In genomic region chr19:460877-461609, GRCh38 we compare ENCODE assay signal across 9 cellular contexts. TPM values are rescaled to one million over a fixed set of nuclear protein-coding genes. Genes with fewer than 3 reads are reported as not detected.
DNase-seq lines count a peak whose midpoint lies in the region; ATAC-seq and TF ChIP-seq lines count a peak whose summit lies in the region.
"Had no signal": no experiment of that assay in that cellular context is flagged by ENCODE, and none has a peak within 500 bp of the region (broad histone marks: within the 10 kb centered on the region; RNA-seq: fewer than 3 reads in every experiment).

Gene SHC2 (minus strand): TSS chr19:461033. CDS start chr19:460996, 37 bp downstream.

- H3K36me3 Mint-ChIP-seq in WTC11 = no peaks in the 10 kb centered on the region

- peak within 1 kb of the TSS; percentile 63 to 66 for H3K4me3 ChIP-seq in HCT116 (replicated peaks in 1 of 2; ENCODE audit: low read depth in 1 of 2, low read length in 2 of 2)
- peak within 1 kb of the TSS; percentile 65 to 96 (median 84) for H3K4me3 ChIP-seq in heart right ventricle
- H3K4me3 ChIP-seq in psoas muscle = peak within 1 kb of the TSS; percentile 73

- peaks cover 35% of the 10 kb centered on the region for H3K27me3 Mint-ChIP-seq in WTC11 (ENCODE audit: low read depth)

- no peaks in the 10 kb centered on the region for H3K9me3 ChIP-seq in HCT116 (ENCODE audit: control insufficient read depth in 1 of 2, insufficient read depth in 1 of 2, low read depth in 1 of 2, low read length in 2 of 2)
- no peaks in the 10 kb centered on the region for H3K9me3 ChIP-seq in heart right ventricle
- no peaks in the 10 kb centered on the region for H3K9me3 ChIP-seq in psoas muscle

- no peaks in the 10 kb centered on the region for H3K79me2 ChIP-seq in HCT116 (ENCODE audit: insufficient read depth, low read length)

- intact Hi-C loops in HCT116 (cut with micrococcal nuclease) (no loop called here), heart right ventricle (cut with DNase I) (no loop called here), psoas muscle (cut with DNase I) (no loop called here)

- ATAC-seq in HCT116 (no peak), WTC11 (no peak; the same call in 1 of the 2 replicates), heart right ventricle (peak in 7 of 8 donors; percentile 38 to 60 (median 44)), psoas muscle (peak in 2 of 4 donors; percentile 16 to 30), GM21381 (IDR thresholded peaks at IDR 0.05; ENCODE audit: unreplicated experiment) (no peak), GM21367 (IDR thresholded peaks at IDR 0.05; ENCODE audit: unreplicated experiment) (no peak), HG03442 (IDR thresholded peaks at IDR 0.05; ENCODE audit: unreplicated experiment) (no peak)

- RAD21 ChIA-PET in HCT116 (lab: Charles Lee; ENCODE audit: low non-redundant PET in 1 of 2, low total read pairs in 2 of 2, uncharacterized antibody in 2 of 2, unreplicated experiment in 2 of 2) = no interaction called here

- H3K9me3 Mint-ChIP-seq in WTC11 = no peaks in the 10 kb centered on the region; the same call in 1 of the 2 replicates

- BruUV-seq in HCT116 (replicated peaks; lab: Mats Ljungman, UMichigan) = no TSS peak

- CTCF ChIA-PET in HCT116 (lab: Charles Lee) = interaction anchor here (1.4 kb wide), 1 partner anchor 45 kb away, joined by 5 read pairs; no protein-coding TSS in a partner anchor
- CTCF ChIA-PET in WTC11 (lab: Charles Lee) = interaction anchor here (0.6 to 3.8 kb wide), 9 partner anchors 17 to 220 kb away, joined by 3 to 17 read pairs (median 4); partner anchors contain the start of gene C2CD4C

- H3K4me2 ChIP-seq in HCT116 (ENCODE audit: low read length) = peak within 1 kb of the TSS; percentile 96
- H3K4me2 ChIP-seq: KMS-11 had no signal

- no peak within 1 kb of the TSS for H3K27ac Mint-ChIP-seq in WTC11

- POLR2A ChIA-PET in HCT116 (lab: Charles Lee) = interaction anchor here (0.7 kb wide), 1 partner anchor 338 kb away, joined by 5 read pairs; no protein-coding TSS in a partner anchor
- POLR2A ChIA-PET in WTC11 (lab: Charles Lee) = interaction anchor here (0.6 kb wide), 1 partner anchor 52 kb away, joined by 3 read pairs; no protein-coding TSS in a partner anchor

- H3K4me1 ChIP-seq in HCT116 (ENCODE audit: control insufficient read depth in 1 of 2, insufficient read depth in 2 of 2, low read length in 2 of 2) (peaks cover 7 to 24% of the 10 kb centered on the region in 2 experiments; a peak in 3 of 4 replicates), heart right ventricle (peaks cover 0 to 19% (median 17%) of the 10 kb centered on the region in 9 donors), psoas muscle (no peaks in the 10 kb centered on the region)

- H3K4me1 Mint-ChIP-seq in WTC11 = peaks cover 6% of the 10 kb centered on the region; the same call in 1 of the 2 replicates

- no peak for TF ChIP-seq CTCF in HCT116 (IDR thresholded peaks at IDR 0.05 in 2 of 3, conservative IDR thresholded peaks at IDR 0.05 in 1 of 3; ENCODE audit: borderline replicate concordance in 1 of 3, insufficient read depth in 1 of 3, low read depth in 2 of 3, low read length in 2 of 3)
- no peak for TF ChIP-seq CTCF in WTC11 (IDR thresholded peaks at IDR 0.05)
- no peak for TF ChIP-seq CTCF in heart right ventricle (IDR thresholded peaks at IDR 0.05)
- no peak for TF ChIP-seq CTCF in psoas muscle (IDR thresholded peaks at IDR 0.05)

- no peaks in the 10 kb centered on the region for H4K20me1 ChIP-seq in HCT116 (ENCODE audit: insufficient read depth)

- peak within 1 kb of the TSS; percentile 61 for H2AFZ ChIP-seq in HCT116 (ENCODE audit: low read depth, low read length, poor library complexity, severe bottlenecking)

- no peaks in the 10 kb centered on the region for H3K27me3 ChIP-seq in HCT116 (ENCODE audit: insufficient read depth, low read length)
- H3K27me3 ChIP-seq in heart right ventricle = peaks cover 0 to 30% (median 0%) of the 10 kb centered on the region in 7 donors
- peaks cover 0 to 24% (median 10%) of the 10 kb centered on the region in 3 donors for H3K27me3 ChIP-seq in psoas muscle (ENCODE audit: insufficient read depth in 3 of 3, low read length in 2 of 3)

- peak within 1 kb of the TSS; percentile 73 for H3K4me3 Mint-ChIP-seq in WTC11

- H3K36me3 ChIP-seq in HCT116 (ENCODE audit: control insufficient read depth in 1 of 2, insufficient read depth in 2 of 2, low read length in 2 of 2) (no peaks in the 10 kb centered on the region), heart right ventricle (peaks cover 0 to 3% (median 0%) of the 10 kb centered on the region in 9 donors), psoas muscle (ENCODE audit: insufficient read depth in 1 of 2, low read depth in 1 of 2) (no peaks in the 10 kb centered on the region)

- TF ChIP-seq RAD21 in HCT116 (IDR thresholded peaks at IDR 0.05; ENCODE audit: low read depth) = no peak

- H3K27ac ChIP-seq in HCT116 (ENCODE audit: low read depth, low read length) (peak within 1 kb of the TSS; percentile 62; the same call in 1 of the 2 replicates), heart right ventricle (peak within 1 kb of the TSS; percentile 71 to 94 (median 88)), psoas muscle (peak within 1 kb of the TSS; percentile 69)
- H3K27ac ChIP-seq: KMS-11 had no signal

- DNase-seq in HCT116 (ENCODE audit: low read depth, low spot score) = no peak
- DNase-seq in WTC11 (ENCODE audit: low spot score) = no peak
- peak; percentile 42 to 54 for DNase-seq in heart right ventricle
- peak in 1 of 2 donors; percentile 49 for DNase-seq in psoas muscle
- no peak for DNase-seq in inferior parietal cortex (ENCODE audit: extremely low spot score)

- TF ChIP-seq POLR2A in HCT116 (IDR thresholded peaks at IDR 0.05; ENCODE audit: borderline replicate concordance, extremely low read depth, insufficient read depth, insufficient read length) = no peak

- WGBS in heart right ventricle, 2 donors = 2% methylated on average over 30 to 69 of the region's 77 CpGs
- WGBS in psoas muscle, 3 donors = 0 to 3% (median 2%) methylated on average over 19 to 77 of the region's 77 CpGs

- H3K9me2 ChIP-seq in HCT116 (ENCODE audit: insufficient read depth) = no peaks in the 10 kb centered on the region

- peak within 1 kb of the TSS; percentile 57 for H3K9ac ChIP-seq in HCT116 (ENCODE audit: low read length)
- H3K9ac ChIP-seq: KMS-11 had no signal

TF ChIP-seq in HCT116, 20 proteins besides CTCF, POLR2A, EP300 and RAD21 (continues in another document):
- TF ChIP-seq REST (IDR thresholded peaks at IDR 0.05; ENCODE audit: low read depth) = no peak

TF ChIP-seq in WTC11, 78 proteins besides CTCF, POLR2A, EP300 and RAD21 (continues in another document):
- TF ChIP-seq ESRRA (CRISPR knock-in tag; IDR thresholded peaks at IDR 0.05; ENCODE audit: borderline replicate concordance) (no peak), AR (CRISPR knock-in tag; IDR thresholded peaks at IDR 0.05) (no peak), HMGA2 (CRISPR knock-in tag; IDR thresholded peaks at IDR 0.05) (no peak), ZNF138 (CRISPR knock-in tag; conservative IDR thresholded peaks at IDR 0.05) (no peak), ZNF263 (CRISPR knock-in tag; IDR thresholded peaks at IDR 0.05; ENCODE audit: low read depth) (no peak), USF1 (CRISPR knock-in tag; IDR thresholded peaks at IDR 0.05) (no peak), GTF2I (CRISPR knock-in tag; conservative IDR thresholded peaks at IDR 0.05) (no peak), TP53 (CRISPR knock-in tag; IDR thresholded peaks at IDR 0.05) (no peak), ZNF121 (CRISPR knock-in tag; IDR thresholded peaks at IDR 0.05) (no peak), MLX (CRISPR knock-in tag; IDR thresholded peaks at IDR 0.05) (no peak), EMX1 (CRISPR knock-in tag; IDR thresholded peaks at IDR 0.05) (no peak)

RNA-seq across cellular contexts. Expression of gene SHC2, which starts in this region (rescaled TPM):
- total RNA-seq in HCT116 (2021; ENCODE audit: unreplicated experiment) (2.5 TPM), WTC11 (2021) (8.4 to 9.8 TPM (median 9.0 TPM) in 3 replicates), heart right ventricle (10 to 100 TPM in 9 of 10 donors, 1 to 10 TPM in 1; 7.7 to 16.3 (median 12.4) TPM), psoas muscle (1 to 10 TPM; 4.5 to 9.7 (median 5.4) TPM)
- 4.0 and 4.5 TPM in 2 replicates for polyA plus RNA-seq in HCT116 (2012)
- polyA plus RNA-seq in heart right ventricle (10 to 100 TPM; 11.2 to 33.5 TPM), psoas muscle (1 to 10 TPM; 2.2 to 2.8 (median 2.2) TPM)

Comparison
In these comparisons a context has a peak if more than half of its experiments do, and no peak if none do; other contexts are left out.
1. ATAC-seq: peak in heart right ventricle (7 of 8); none in HCT116 (single experiment), WTC11 (single experiment), GM21381 (single experiment), GM21367 (single experiment) and HG03442 (single experiment).
2. DNase-seq: peak in heart right ventricle (2 of 2); none in HCT116 (single experiment), WTC11 (single experiment) and inferior parietal cortex (single experiment).
3. Peak in every context shown above with its lines, with median percentiles within 50 percentile points of each other: H3K27ac ChIP-seq and H3K4me3 ChIP-seq.